ENCODE assay signal across 11 cellular contexts in genomic region chr3:51819709-51820406, GRCh38. TPM values are rescaled to one million over a fixed set of nuclear protein-coding genes. Genes with fewer than 3 reads are reported as not detected.
DNase-seq lines count a peak whose midpoint lies in the region; ATAC-seq and TF ChIP-seq lines count a peak whose summit lies in the region.
"Had no signal": no experiment of that assay in that cellular context is flagged by ENCODE, and none has a peak within 500 bp of the region (broad histone marks: within the 10 kb centered on the region; RNA-seq: fewer than 3 reads in every experiment).

No MANE protein-coding gene starts in this region.

- H3K27me3 ChIP-seq in HCT116 (ENCODE audit: insufficient read depth, low read length) = no peaks in the 10 kb centered on the region

- TF ChIP-seq RAD21 in HCT116 (IDR thresholded peaks at IDR 0.05; ENCODE audit: low read depth) = no peak

- no peak overlapping the region for H3K27ac ChIP-seq in HCT116 (ENCODE audit: low read depth, low read length)
- H3K27ac ChIP-seq in caudate nucleus (ENCODE audit: low read depth, low read length) = no peak overlapping the region
- H3K27ac ChIP-seq: sigmoid colon had no signal

- no peaks in the 10 kb centered on the region for H4K20me1 ChIP-seq in HCT116 (ENCODE audit: insufficient read depth)

- H3K36me3 ChIP-seq in HCT116 (ENCODE audit: control insufficient read depth in 1 of 2, insufficient read depth in 2 of 2, low read length in 2 of 2) = no peaks in the 10 kb centered on the region
- H3K36me3 ChIP-seq: sigmoid colon had no signal

- no TSS peak for BruUV-seq in HCT116 (replicated peaks; lab: Mats Ljungman, UMichigan)

- TF ChIP-seq CTCF in HCT116 (IDR thresholded peaks at IDR 0.05 in 2 of 3, conservative IDR thresholded peaks at IDR 0.05 in 1 of 3; ENCODE audit: borderline replicate concordance in 1 of 3, insufficient read depth in 1 of 3, low read depth in 2 of 3, low read length in 2 of 3) = peak in 2 of 3 experiments; percentile 69 to 72; a peak in 4 of 6 replicates

- H3K9ac ChIP-seq in HCT116 (ENCODE audit: low read length) = no peak overlapping the region

- RAD21 ChIA-PET in HCT116 (lab: Charles Lee; ENCODE audit: low non-redundant PET in 1 of 2, low total read pairs in 2 of 2, uncharacterized antibody in 2 of 2, unreplicated experiment in 2 of 2) = no interaction called here

- peaks cover 0 to 17% of the 10 kb centered on the region in 2 experiments; a peak in 2 of 4 replicates for H3K4me1 ChIP-seq in HCT116 (ENCODE audit: control insufficient read depth in 1 of 2, insufficient read depth in 2 of 2, low read length in 2 of 2)
- H3K4me1 ChIP-seq: sigmoid colon had no signal

- POLR2A ChIA-PET in HCT116 (lab: Charles Lee) = no interaction called here

- peak; percentile 80 for ATAC-seq in HCT116
- no peak for ATAC-seq in GM19467 (IDR thresholded peaks at IDR 0.05; ENCODE audit: unreplicated experiment)

- no peak overlapping the region for H2AFZ ChIP-seq in HCT116 (ENCODE audit: low read depth, low read length, poor library complexity, severe bottlenecking)

- peak; percentile 14 for DNase-seq in DMS53 (lab: John Stamatoyannopoulos, UW)
- DNase-seq in DMS53 treated with DMSO at 0.1 percent for 48 hours (lab: John Stamatoyannopoulos, UW; ENCODE audit: unreplicated experiment) = no peak
- DNase-seq in HCT116 (ENCODE audit: low read depth, low spot score) = peak; percentile 15
- DNase-seq in SW480 (ENCODE audit: low spot score) = peak; percentile 11
- DNase-seq in left kidney (ENCODE audit: low read depth, low spot score) = peak; percentile 19
- DNase-seq in caudate nucleus (lab: John Stamatoyannopoulos, UW) = no peak
- no peak for DNase-seq in NCI-H1436 (lab: John Stamatoyannopoulos, UW)
- DNase-seq: activated CD4-positive, alpha-beta T cell treated with anti-CD3 and anti-CD28 coated beads, Interleukin-2, amount 50 U/mL, for 4 hours; kidney; sigmoid colon had no signal

- no peaks in the 10 kb centered on the region for H3K9me3 ChIP-seq in HCT116 (ENCODE audit: control insufficient read depth in 1 of 2, insufficient read depth in 1 of 2, low read depth in 1 of 2, low read length in 2 of 2)
- H3K9me3 ChIP-seq: sigmoid colon had no signal

- H3K4me3 ChIP-seq in HCT116 (replicated peaks in 1 of 2; ENCODE audit: low read depth in 1 of 2, low read length in 2 of 2) = no peak overlapping the region
- H3K4me3 ChIP-seq: sigmoid colon had no signal

- no peaks in the 10 kb centered on the region for H3K79me2 ChIP-seq in HCT116 (ENCODE audit: insufficient read depth, low read length)

- no peak for TF ChIP-seq POLR2A in HCT116 (IDR thresholded peaks at IDR 0.05; ENCODE audit: borderline replicate concordance, extremely low read depth, insufficient read depth, insufficient read length)

- H3K4me2 ChIP-seq in HCT116 (ENCODE audit: low read length) = no peak overlapping the region

- intact Hi-C loops in HCT116 (cut with micrococcal nuclease) = no loop called here

- CTCF ChIA-PET in HCT116 (lab: Charles Lee) = interaction anchor here (0.7 to 2.2 kb wide), 13 partner anchors 9 to 101 kb away, joined by 3 to 8 read pairs (median 4); no protein-coding TSS in a partner anchor

- no peaks in the 10 kb centered on the region for H3K9me2 ChIP-seq in HCT116 (ENCODE audit: insufficient read depth)

TF ChIP-seq in HCT116, 20 proteins besides CTCF, POLR2A, EP300 and RAD21:
- TF ChIP-seq SRF (IDR thresholded peaks at IDR 0.05; ENCODE audit: low read depth) (no peak), REST (IDR thresholded peaks at IDR 0.05; ENCODE audit: low read depth) (no peak), TCF7L2 (IDR thresholded peaks at IDR 0.05; ENCODE audit: borderline replicate concordance, extremely low read depth, insufficient read depth, insufficient read length) (no peak), ELF1 (IDR thresholded peaks at IDR 0.05; ENCODE audit: borderline replicate concordance, low read depth) (no peak), POLR2AphosphoS5 (IDR thresholded peaks at IDR 0.05; ENCODE audit: low read depth, low read length) (no peak), ZFX (IDR thresholded peaks at IDR 0.05) (no peak), CBX3 (IDR thresholded peaks at IDR 0.05; ENCODE audit: low read depth) (no peak), ZBTB33 (IDR thresholded peaks at IDR 0.05; ENCODE audit: extremely low read depth, insufficient replicate concordance, low read length) (no peak), SP1 (IDR thresholded peaks at IDR 0.05; ENCODE audit: low read depth) (no peak), FOSL1 (IDR thresholded peaks at IDR 0.05; ENCODE audit: low read depth) (no peak), YY1 (IDR thresholded peaks at IDR 0.05; ENCODE audit: extremely low read depth, insufficient replicate concordance, low read depth, low read length) (no peak)

RNA-seq across cellular contexts. Expression of gene IQCF6, which starts 40.8 kb away (rescaled TPM):
- total RNA-seq in HCT116 (2021; ENCODE audit: unreplicated experiment) = not detected
- not detected in 2 replicates for polyA plus RNA-seq in HCT116 (2012)
- total RNA-seq: kidney, sigmoid colon had no signal
- polyA plus RNA-seq: sigmoid colon had no signal

RNA-seq across cellular contexts. Expression of gene IQCF2, which starts 41.6 kb away (rescaled TPM):
- total RNA-seq in HCT116 (2021; ENCODE audit: unreplicated experiment) = not detected
- not detected in 2 replicates for polyA plus RNA-seq in HCT116 (2012)
- total RNA-seq: kidney, sigmoid colon had no signal
- polyA plus RNA-seq: sigmoid colon had no signal

RNA-seq across cellular contexts. Expression of gene IQCF5, which starts 55.5 kb away (rescaled TPM):
- total RNA-seq in HCT116 (2021; ENCODE audit: unreplicated experiment) = not detected
- not detected in 2 replicates for polyA plus RNA-seq in HCT116 (2012)
- total RNA-seq: kidney, sigmoid colon had no signal
- polyA plus RNA-seq: sigmoid colon had no signal

Comparison
In these comparisons a context has a peak if more than half of its experiments do, and no peak if none do; other contexts are left out.
1. DNase-seq: peak in DMS53 (single experiment), HCT116 (single experiment), SW480 (single experiment) and left kidney (single experiment); none in DMS53 treated with DMSO at 0.1 percent for 48 hours (single experiment), caudate nucleus (0 of 61) and NCI-H1436 (single experiment).